ENCODE assay signal across 20 cellular contexts in genomic region chr20:16955971-16956370, GRCh38.
"Had no signal": no experiment of that assay in that cellular context is flagged by ENCODE, and none has a peak within 500 bp of the region (broad histone marks: within the 10 kb centered on the region; RNA-seq: fewer than 3 reads in every experiment).

No MANE protein-coding gene starts in this region.

- H3K27ac ChIP-seq: neutrophil, ovary, skin epidermis, uterus had no signal

- H3K4me1 ChIP-seq: uterus had no signal

- H3K4me3 ChIP-seq: ovary, skin epidermis, uterus had no signal

- H3K36me3 ChIP-seq: neutrophil, ovary, uterus had no signal

- DNase-seq: activated CD4-positive, alpha-beta T cell treated with anti-CD3 and anti-CD28 coated beads for 1 hour; activated CD4-positive, alpha-beta T cell treated with anti-CD3 and anti-CD28 coated beads, Interleukin-2, amount 50 U/mL, for 1 hour; activated CD8-positive, alpha-beta memory T cell treated with anti-CD3 and anti-CD28 coated beads, Interleukin-2, amount 10 ng/mL, durations not matched to agents 7 days and 5 days; activated CD8-positive, alpha-beta T cell treated with anti-CD3 and anti-CD28 coated beads, Interleukin-2, amount 10 ng/mL, durations not matched to agents 7 days and 5 days; activated naive CD4-positive, alpha-beta T cell; activated T-cell treated with anti-CD3 and anti-CD28 coated beads, Interleukin-2, amount 50 U/mL, for 48 hours; effector memory CD4-positive, alpha-beta T cell; kidney; left colon; mammary epithelial cell; naive B cell; nephron progenitor cell; ovary; retina; stimulated activated CD4-positive, alpha-beta T cell treated with anti-CD3 and anti-CD28 coated beads, Interleukin-12 subunit alpha, Interleukin-12 subunit beta, amount 100 ng/mL, for 4 hours; stimulated activated CD4-positive, alpha-beta T cell treated with anti-CD3 and anti-CD28 coated beads, Interleukin-4, amount 100 ng/mL, for 1 hour; T-helper 17 cell; uterus had no signal

- H3K9me3 ChIP-seq: neutrophil, ovary, uterus had no signal

- H3K27me3 ChIP-seq: neutrophil, ovary, uterus had no signal
